In genomic region chr19:41808663-41809566, GRCh38 we compare ENCODE assay signal across 23 cellular contexts. TPM values are rescaled to one million over a fixed set of nuclear protein-coding genes. Genes with fewer than 3 reads are reported as not detected.
DNase-seq lines count a peak whose midpoint lies in the region; ATAC-seq and TF ChIP-seq lines count a peak whose summit lies in the region.
"Had no signal": no experiment of that assay in that cellular context is flagged by ENCODE, and none has a peak within 500 bp of the region (broad histone marks: within the 10 kb centered on the region; RNA-seq: fewer than 3 reads in every experiment).

No MANE protein-coding gene starts in this region.

- no peak for TF ChIP-seq POLR2A in transverse colon (IDR thresholded peaks at IDR 0.05)

- H3K36me3 Mint-ChIP-seq in stimulated activated effector memory CD8-positive, alpha-beta T cell treated with anti-CD3 and anti-CD28 coated beads, Interleukin-12 subunit alpha, Interleukin-12 subunit beta, amount 100 ng/mL, for 72 hours = no peaks in the 10 kb centered on the region
- H3K36me3 Mint-ChIP-seq: activated CD8-positive, alpha-beta memory T cell treated with anti-CD3 and anti-CD28 coated beads, Interleukin-2, amount 10 ng/mL, durations not matched to agents 7 days and 5 days; immature natural killer cell had no signal

- DNase-seq in NCI-H1417 (lab: John Stamatoyannopoulos, UW) (peak in 2 of 3 experiments; percentile 13 to 52), NCI-H1417 treated with DMSO at 0.1 percent for 48 hours (lab: John Stamatoyannopoulos, UW) (no peak), SKM-1 treated with dmso at 0.1 percent for 144 hours (lab: John Stamatoyannopoulos, UW; ENCODE audit: unreplicated experiment) (peak; percentile 42), left lung (peak; percentile 79 to 81), transverse colon (peak; percentile 30), SHP77 treated with DMSO at 0.1 percent for 48 hours (lab: John Stamatoyannopoulos, UW) (no peak)
- no peak for DNase-seq in effector memory CD4-positive, alpha-beta T cell
- DNase-seq in stimulated activated effector memory CD8-positive, alpha-beta T cell treated with anti-CD3 and anti-CD28 coated beads, Interleukin-12 subunit alpha, Interleukin-12 subunit beta, amount 100 ng/mL, for 72 hours (ENCODE audit: low spot score in 2 of 2) = no peak
- DNase-seq: 8988T; activated CD4-positive, CD25-positive, alpha-beta regulatory T cell treated with anti-CD3 and anti-CD28 coated beads, Interleukin-2, amount 50 U/mL, for 72 hours; activated CD8-positive, alpha-beta memory T cell treated with anti-CD3 and anti-CD28 coated beads, Interleukin-2, amount 10 ng/mL, durations not matched to agents 7 days and 5 days; activated gamma-delta T cell treated with Interleukin-2 at 50 U/mL for 16 hours; CD4-positive, alpha-beta T cell; HFFc6; immature natural killer cell; NCI-H82; nucleus accumbens; stimulated activated CD4-positive, alpha-beta T cell treated with anti-CD3 and anti-CD28 coated beads, Interleukin-4, amount 100 ng/mL, for 4 hours; T-helper 17 cell had no signal

- H3K4me3 ChIP-seq in left lung (peak overlapping the region in 1 of 2 donors; percentile 20), transverse colon (no peak overlapping the region)
- no peak overlapping the region for H3K4me3 ChIP-seq in effector memory CD4-positive, alpha-beta T cell (ENCODE audit: insufficient read depth, low read depth, low read length, poor library complexity, severe bottlenecking)
- H3K4me3 ChIP-seq: tibial artery had no signal

- peak; percentile 77 for ATAC-seq in left lung
- ATAC-seq in stimulated activated effector memory CD8-positive, alpha-beta T cell treated with anti-CD3 and anti-CD28 coated beads, Interleukin-12 subunit alpha, Interleukin-12 subunit beta, amount 100 ng/mL, for 72 hours = no peak
- ATAC-seq: activated CD8-positive, alpha-beta memory T cell treated with anti-CD3 and anti-CD28 coated beads, Interleukin-2, amount 10 ng/mL, durations not matched to agents 7 days and 5 days; T-helper 17 cell had no signal

- H3K9me3 Mint-ChIP-seq in stimulated activated effector memory CD8-positive, alpha-beta T cell treated with anti-CD3 and anti-CD28 coated beads, Interleukin-12 subunit alpha, Interleukin-12 subunit beta, amount 100 ng/mL, for 72 hours = no peaks in the 10 kb centered on the region
- H3K9me3 Mint-ChIP-seq: CD4-positive, alpha-beta T cell; HFFc6; immature natural killer cell had no signal

- no peak for TF ChIP-seq CTCF in left lung (IDR thresholded peaks at IDR 0.05)
- TF ChIP-seq CTCF in transverse colon (IDR thresholded peaks at IDR 0.05) = no peak

- 74% methylated on average over 16 of the region's 16 CpGs; no CpG with 5 or more reads in 1 of the 2 donors for WGBS in transverse colon (ENCODE audit: low coverage in 1 of 2), 2 donors

- no peak overlapping the region for H3K27ac Mint-ChIP-seq in stimulated activated effector memory CD8-positive, alpha-beta T cell treated with anti-CD3 and anti-CD28 coated beads, Interleukin-12 subunit alpha, Interleukin-12 subunit beta, amount 100 ng/mL, for 72 hours
- H3K27ac Mint-ChIP-seq: activated CD8-positive, alpha-beta memory T cell treated with anti-CD3 and anti-CD28 coated beads, Interleukin-2, amount 10 ng/mL, durations not matched to agents 7 days and 5 days; CD4-positive, alpha-beta T cell; HFFc6; immature natural killer cell; T-helper 17 cell had no signal

- in situ Hi-C loops in transverse colon (cut with MboI; ENCODE audit: low pct_ligation_motif_present in 1 of 4, low pct_unique_long_range_greater_than_20kb in 1 of 4, low sequenced_read_pairs in 3 of 4) = no loop called here

- TF ChIP-seq EP300 in transverse colon (IDR thresholded peaks at IDR 0.05; ENCODE audit: low read depth) = no peak

- H3K27me3 ChIP-seq in left lung (peaks cover 0 to 14% of the 10 kb centered on the region in 2 donors), transverse colon (peaks cover 6% of the 10 kb centered on the region)
- no peaks in the 10 kb centered on the region for H3K27me3 ChIP-seq in effector memory CD4-positive, alpha-beta T cell (replicated peaks; ENCODE audit: control insufficient read depth, insufficient read depth, low read length, poor library complexity, severe bottlenecking)

- no peaks in the 10 kb centered on the region for H3K4me1 Mint-ChIP-seq in stimulated activated effector memory CD8-positive, alpha-beta T cell treated with anti-CD3 and anti-CD28 coated beads, Interleukin-12 subunit alpha, Interleukin-12 subunit beta, amount 100 ng/mL, for 72 hours
- H3K4me1 Mint-ChIP-seq: immature natural killer cell had no signal

- no peak overlapping the region for H3K4me3 Mint-ChIP-seq in stimulated activated effector memory CD8-positive, alpha-beta T cell treated with anti-CD3 and anti-CD28 coated beads, Interleukin-12 subunit alpha, Interleukin-12 subunit beta, amount 100 ng/mL, for 72 hours
- H3K4me3 Mint-ChIP-seq: activated CD8-positive, alpha-beta memory T cell treated with anti-CD3 and anti-CD28 coated beads, Interleukin-2, amount 10 ng/mL, durations not matched to agents 7 days and 5 days; CD4-positive, alpha-beta T cell; HFFc6; immature natural killer cell; T-helper 17 cell had no signal

- no peaks in the 10 kb centered on the region for H3K9me3 ChIP-seq in left lung
- H3K9me3 ChIP-seq in transverse colon = no peaks in the 10 kb centered on the region
- no peaks in the 10 kb centered on the region for H3K9me3 ChIP-seq in effector memory CD4-positive, alpha-beta T cell (ENCODE audit: control insufficient read depth, low read length)
- H3K9me3 ChIP-seq: tibial artery had no signal

- peaks cover 0 to 65% of the 10 kb centered on the region in 2 donors for H3K4me1 ChIP-seq in left lung
- no peaks in the 10 kb centered on the region for H3K4me1 ChIP-seq in transverse colon
- H3K4me1 ChIP-seq in effector memory CD4-positive, alpha-beta T cell (ENCODE audit: control insufficient read depth, insufficient read depth, low read length, poor library complexity, severe bottlenecking) = no peaks in the 10 kb centered on the region
- H3K4me1 ChIP-seq: tibial artery had no signal

- H3K36me3 ChIP-seq in left lung (no peaks in the 10 kb centered on the region), transverse colon (no peaks in the 10 kb centered on the region)
- H3K36me3 ChIP-seq in effector memory CD4-positive, alpha-beta T cell (ENCODE audit: control insufficient read depth, insufficient read depth, low read length) = no peaks in the 10 kb centered on the region
- H3K36me3 ChIP-seq: tibial artery had no signal

- intact Hi-C loops in left lung (cut with DNase I) = no loop called here
- intact Hi-C loops in transverse colon (cut with DNase I; ENCODE audit: low total_unique reads) = no loop called here

- H3K27ac ChIP-seq in left lung (peak overlapping the region in 1 of 2 donors; percentile 95), transverse colon (no peak overlapping the region)
- no peak overlapping the region for H3K27ac ChIP-seq in effector memory CD4-positive, alpha-beta T cell (ENCODE audit: insufficient read depth, low read length, poor library complexity, severe bottlenecking)
- H3K27ac ChIP-seq: RWPE1, tibial artery had no signal

RNA-seq across cellular contexts. Expression of gene CEACAM3, which starts 12.5 kb away (rescaled TPM):
- 1 to 10 TPM in 1 of 2 donors, under 1 TPM in 1; 0.87 to 8.6 TPM for total RNA-seq in left lung
- 1 to 10 TPM in 2 of 4 donors, under 1 TPM in 1, not detected in 1; 0.82 to 2.2 (median 1.6) TPM for total RNA-seq in transverse colon
- total RNA-seq: activated CD8-positive, alpha-beta memory T cell treated with anti-CD3 and anti-CD28 coated beads, Interleukin-2, amount 10 ng/mL, durations not matched to agents 7 days and 5 days; CD4-positive, alpha-beta T cell; frontal cortex; HFFc6; MCF 10A had no signal

RNA-seq across cellular contexts. Expression of gene LYPD4, which starts 35.6 kb away (rescaled TPM):
- total RNA-seq in left lung (not detected), transverse colon (not detected)
- total RNA-seq: activated CD8-positive, alpha-beta memory T cell treated with anti-CD3 and anti-CD28 coated beads, Interleukin-2, amount 10 ng/mL, durations not matched to agents 7 days and 5 days; CD4-positive, alpha-beta T cell; frontal cortex; HFFc6; MCF 10A; T-helper 17 cell had no signal

RNA-seq across cellular contexts. Expression of gene DMRTC2, which starts 35.9 kb away (rescaled TPM):
- total RNA-seq in left lung (not detected), transverse colon (not detected)
- total RNA-seq: activated CD8-positive, alpha-beta memory T cell treated with anti-CD3 and anti-CD28 coated beads, Interleukin-2, amount 10 ng/mL, durations not matched to agents 7 days and 5 days; CD4-positive, alpha-beta T cell; frontal cortex; HFFc6; MCF 10A; T-helper 17 cell had no signal

RNA-seq across cellular contexts. Expression of gene RPS19, which starts 51.1 kb away (rescaled TPM):
- total RNA-seq in left lung (1,000 to 10,000 TPM; 1,560 to 2,044 TPM), transverse colon (1,000 to 10,000 TPM in 2 of 4 donors, 100 to 1,000 TPM in 2; 595 to 1,336 (median 1,016) TPM)

RNA-seq across cellular contexts. Expression of gene CEACAM6, which starts 53.6 kb away (rescaled TPM):
- total RNA-seq in left lung (1,000 to 10,000 TPM in 1 of 2 donors, 100 to 1,000 TPM in 1; 367 to 1,560 TPM), transverse colon (100 to 1,000 TPM in 2 of 4 donors, 10 to 100 TPM in 2; 33.8 to 209 (median 104) TPM)
- total RNA-seq: activated CD8-positive, alpha-beta memory T cell treated with anti-CD3 and anti-CD28 coated beads, Interleukin-2, amount 10 ng/mL, durations not matched to agents 7 days and 5 days; CD4-positive, alpha-beta T cell; frontal cortex; HFFc6; MCF 10A; T-helper 17 cell had no signal

Comparison
In these comparisons a context has a peak if more than half of its experiments do, and no peak if none do; other contexts are left out.
1. DNase-seq: peak in NCI-H1417 (2 of 3), SKM-1 treated with dmso at 0.1 percent for 144 hours (single experiment), left lung (2 of 2) and transverse colon (single experiment); none in NCI-H1417 treated with DMSO at 0.1 percent for 48 hours (single experiment), SHP77 treated with DMSO at 0.1 percent for 48 hours (single experiment), effector memory CD4-positive, alpha-beta T cell (0 of 3) and stimulated activated effector memory CD8-positive, alpha-beta T cell treated with anti-CD3 and anti-CD28 coated beads, Interleukin-12 subunit alpha, Interleukin-12 subunit beta, amount 100 ng/mL, for 72 hours (0 of 2).